8 cellular contexts compared by ENCODE assay signal in the genomic region with DNA sequence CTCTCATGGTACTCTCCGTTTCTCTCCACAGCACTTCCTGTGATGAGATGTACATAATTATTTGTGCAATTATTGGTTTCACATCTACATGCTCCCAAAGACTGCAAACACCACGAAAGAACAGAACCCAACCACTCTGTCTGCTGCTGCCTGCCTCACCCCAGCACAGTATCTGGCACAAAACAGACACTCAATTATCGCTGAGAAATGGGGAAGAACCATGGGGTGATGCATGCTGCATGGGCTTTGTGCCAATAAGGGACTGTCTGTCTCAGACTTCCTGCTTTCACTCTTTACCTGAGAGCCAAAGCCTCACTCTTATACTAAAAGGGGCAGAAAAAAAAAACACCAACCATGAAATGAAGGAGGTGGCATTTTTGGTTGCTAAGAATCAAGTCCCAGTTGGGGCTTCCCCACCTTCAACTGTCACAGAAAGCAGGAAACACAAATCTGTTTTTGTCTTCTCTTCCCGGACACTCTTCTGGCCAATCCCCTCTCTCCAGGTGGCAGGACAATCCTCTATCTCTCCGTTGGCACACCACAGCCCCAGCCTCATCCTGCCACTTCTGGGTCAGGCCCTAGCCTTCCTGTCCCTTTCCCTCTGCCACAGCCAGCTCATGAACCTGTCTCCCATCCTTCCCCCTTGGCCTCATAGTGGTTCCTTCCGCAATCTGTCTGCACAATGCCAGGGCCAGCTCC.
DNase-seq lines count a peak whose midpoint lies in the region; ATAC-seq and TF ChIP-seq lines count a peak whose summit lies in the region.

No MANE protein-coding gene starts in this region.

- no peak overlapping the region for H3K4ac ChIP-seq in mesenchymal stem cell (ENCODE audit: low read depth in 1 of 2, low read length in 2 of 2)

- H3K79me2 ChIP-seq in OCI-LY1 (ENCODE audit: insufficient read depth, low read length), result no peaks in the 10 kb centered on the region

- no peaks in the 10 kb centered on the region for H3K27me3 ChIP-seq in OCI-LY1 (ENCODE audit: insufficient read depth, low read length)
- H3K27me3 ChIP-seq in mesenchymal stem cell (ENCODE audit: control insufficient read depth in 1 of 2, insufficient read depth in 1 of 2, low read length in 2 of 2), result no peaks in the 10 kb centered on the region
- H3K27me3 ChIP-seq in stomach smooth muscle (ENCODE audit: control insufficient read depth in 1 of 2, insufficient read depth in 2 of 2, low read length in 2 of 2), result no peaks in the 10 kb centered on the region

- DNase-seq in activated T-helper 1 cell treated with Interleukin-2 at 50 U/mL for 16 hours (ENCODE audit: low read depth) (peak; percentile 48), mesenchymal stem cell (no peak), HuH-7.5 (ENCODE audit: low spot score) (no peak), H4 (ENCODE audit: low spot score) (no peak)

- H3K9me2 ChIP-seq in OCI-LY1 (ENCODE audit: low read depth, low read length), result no peaks in the 10 kb centered on the region

- H3F3A ChIP-seq in OCI-LY1 (ENCODE audit: insufficient read depth, low read length), result no peaks in the 10 kb centered on the region

- no peak overlapping the region for H2BK15ac ChIP-seq in mesenchymal stem cell (ENCODE audit: low read depth, poor library complexity, severe bottlenecking)

- no peak overlapping the region for H2BK120ac ChIP-seq in mesenchymal stem cell (ENCODE audit: low read depth, low read length)

- H3K4me1 ChIP-seq in OCI-LY1 (ENCODE audit: insufficient read depth, low read length, severe bottlenecking) (peaks cover 27% of the 10 kb centered on the region), mesenchymal stem cell (ENCODE audit: control insufficient read depth, insufficient read depth, low read depth, low read length) (peaks cover 18% of the 10 kb centered on the region), stomach smooth muscle (ENCODE audit: control insufficient read depth, insufficient read depth, low read length) (peaks cover 56% of the 10 kb centered on the region)

- H4K8ac ChIP-seq in mesenchymal stem cell (ENCODE audit: low read length), result no peak overlapping the region

- no peaks in the 10 kb centered on the region for H4K20me1 ChIP-seq in OCI-LY1 (ENCODE audit: insufficient read depth, low read length)

- peak overlapping the region in 1 of 2 experiments; percentile 51 for H3K18ac ChIP-seq in mesenchymal stem cell (ENCODE audit: low read depth in 1 of 2, low read length in 2 of 2)

- no peak for TF ChIP-seq CTCF in OCI-LY1 (IDR thresholded peaks at IDR 0.05; ENCODE audit: low read length)

- H3K9ac ChIP-seq in OCI-LY1 (ENCODE audit: low read length), result no peak overlapping the region
- H3K9ac ChIP-seq in mesenchymal stem cell (ENCODE audit: low read length), result peak overlapping the region; percentile 12
- no peak overlapping the region for H3K9ac ChIP-seq in stomach smooth muscle (ENCODE audit: low read length in 2 of 2)

- 86% methylated on average over 5 of the region's 6 CpGs for WGBS in mesenchymal stem cell

- H3K27ac ChIP-seq in OCI-LY1 (ENCODE audit: low read depth, low read length, poor library complexity, severe bottlenecking), result peak overlapping the region; percentile 40
- H3K27ac ChIP-seq in mesenchymal stem cell (ENCODE audit: low read length, poor library complexity, severe bottlenecking), result no peak overlapping the region
- H3K27ac ChIP-seq in stomach smooth muscle (ENCODE audit: low read length), result peak overlapping the region; percentile 71

- H3K9me3 ChIP-seq in OCI-LY1 (ENCODE audit: low read length) (no peaks in the 10 kb centered on the region), mesenchymal stem cell (ENCODE audit: control insufficient read depth, low read length) (no peaks in the 10 kb centered on the region), stomach smooth muscle (ENCODE audit: control insufficient read depth in 2 of 2, low read length in 2 of 2) (no peaks in the 10 kb centered on the region)

- H3K4me3 ChIP-seq in OCI-LY1 (ENCODE audit: low read depth, low read length, poor library complexity, severe bottlenecking) (peak overlapping the region; percentile 1), mesenchymal stem cell (ENCODE audit: insufficient read depth in 1 of 2, low read depth in 1 of 2, low read length in 2 of 2) (peak overlapping the region in 1 of 2 experiments; percentile 6), stomach smooth muscle (ENCODE audit: low read length in 2 of 2) (no peak overlapping the region)

- peak overlapping the region; percentile 5 for H2AK5ac ChIP-seq in mesenchymal stem cell (ENCODE audit: low read length, severe bottlenecking)

- H2BK12ac ChIP-seq in mesenchymal stem cell (ENCODE audit: low read length in 2 of 2), result no peak overlapping the region

- H3K23ac ChIP-seq in mesenchymal stem cell (ENCODE audit: low read length in 2 of 2), result no peak overlapping the region

- ATAC-seq in GM18517 (IDR thresholded peaks at IDR 0.05; ENCODE audit: unreplicated experiment) (peak; percentile 87), HG02840 (IDR thresholded peaks at IDR 0.05; ENCODE audit: low FRiP score, unreplicated experiment) (peak; percentile 71)

- H3K14ac ChIP-seq in mesenchymal stem cell (ENCODE audit: low read length in 2 of 2), result peak overlapping the region in 1 of 2 experiments; percentile 19

- H3K79me1 ChIP-seq in mesenchymal stem cell (replicated peaks; ENCODE audit: low read length, poor library complexity, severe bottlenecking), result peaks cover 34% of the 10 kb centered on the region

- H2AFZ ChIP-seq in OCI-LY1 (ENCODE audit: low read length) (no peak overlapping the region), mesenchymal stem cell (ENCODE audit: low read depth, low read length) (no peak overlapping the region)

- H3K4me2 ChIP-seq in OCI-LY1 (ENCODE audit: low read length), result no peak overlapping the region; the same call in 1 of the 2 replicates
- no peak overlapping the region for H3K4me2 ChIP-seq in mesenchymal stem cell (ENCODE audit: low read length, poor library complexity, severe bottlenecking)

- H2BK5ac ChIP-seq in mesenchymal stem cell (ENCODE audit: low read depth, low read length, poor library complexity, severe bottlenecking), result no peak overlapping the region

- H4K91ac ChIP-seq in mesenchymal stem cell (ENCODE audit: low read length), result peak overlapping the region; percentile 34

- H3K36me3 ChIP-seq in OCI-LY1 (ENCODE audit: insufficient read depth, low read length) (no peaks in the 10 kb centered on the region), mesenchymal stem cell (ENCODE audit: control insufficient read depth in 1 of 2, insufficient read depth in 2 of 2, low read depth in 1 of 2, low read length in 2 of 2) (peaks cover 0 to 57% of the 10 kb centered on the region in 2 experiments), stomach smooth muscle (ENCODE audit: control insufficient read depth in 2 of 2, insufficient read depth in 2 of 2, low read length in 2 of 2) (no peaks in the 10 kb centered on the region)
